Comparison of ENCODE assay signal across 17 cellular contexts in the genomic region with DNA sequence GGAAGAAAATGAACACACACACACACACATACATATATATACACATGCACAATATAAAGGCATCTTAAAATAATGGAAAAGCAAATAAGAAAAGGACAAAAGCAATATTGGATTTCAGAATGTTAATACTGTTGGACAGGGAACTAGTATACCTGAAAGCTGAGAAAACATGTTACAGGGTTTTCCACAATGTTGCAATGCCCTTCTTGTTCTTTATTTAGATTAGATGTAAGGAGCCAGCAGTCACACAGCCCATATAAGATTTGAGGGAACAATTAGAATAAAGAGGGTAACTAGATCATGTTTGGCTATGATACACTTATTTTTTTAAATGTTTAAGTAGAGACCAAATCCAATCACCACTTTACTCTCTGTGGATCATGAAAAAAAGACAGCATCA.
DNase-seq lines count a peak whose midpoint lies in the region; ATAC-seq and TF ChIP-seq lines count a peak whose summit lies in the region.
"Had no signal": no experiment of that assay in that cellular context is flagged by ENCODE, and none has a peak within 500 bp of the region (broad histone marks: within the 10 kb centered on the region; RNA-seq: fewer than 3 reads in every experiment).

No MANE protein-coding gene starts in this region.

- no peak overlapping the region for H2BK15ac ChIP-seq in IMR-90 (ENCODE audit: low read depth, low read length)

- H3K27ac Mint-ChIP-seq in activated CD4-positive, alpha-beta T cell treated with anti-CD3 and anti-CD28 coated beads, Interleukin-2, amount 10 ng/mL, durations not matched to agents 7 days and 5 days: no peak overlapping the region
- H3K27ac Mint-ChIP-seq: CD8-positive, alpha-beta T cell had no signal

- H3K27ac ChIP-seq in IMR-90 (ENCODE audit: insufficient read depth, low read length) (no peak overlapping the region), hepatocyte (peak overlapping the region; percentile 86)
- H3K27ac ChIP-seq: KMS-11, Peyer's patch had no signal

- no peaks in the 10 kb centered on the region for H3K79me2 ChIP-seq in hepatocyte

- no peak overlapping the region for H2AK5ac ChIP-seq in IMR-90 (ENCODE audit: low read depth, low read length)

- no peak for TF ChIP-seq POLR2A in IMR-90 (IDR thresholded peaks at IDR 0.05; ENCODE audit: low read depth, low read length)

- CTCF ChIA-PET in IMR-90 (lab: Yijun Ruan, JAX): interaction anchor here (1.0 to 5.8 kb wide), 4 partner anchors 35 to 271 kb away, joined by 3 to 31 read pairs (median 3); no protein-coding TSS in a partner anchor
- CTCF ChIA-PET in activated CD4-positive, alpha-beta T cell treated with anti-CD3 and anti-CD28 coated beads, Interleukin-2, amount 10 ng/mL, durations not matched to agents 7 days and 5 days (lab: Charles Lee): no interaction called here

- H3K56ac ChIP-seq in IMR-90 (ENCODE audit: extremely low read depth, insufficient read depth, low read length): no peak overlapping the region

- POLR2A ChIA-PET in IMR-90 (lab: Charles Lee; ENCODE audit: unreplicated experiment): no interaction called here
- POLR2A ChIA-PET in activated CD4-positive, alpha-beta T cell treated with anti-CD3 and anti-CD28 coated beads, Interleukin-2, amount 10 ng/mL, durations not matched to agents 7 days and 5 days (lab: Charles Lee): no interaction called here

- H3K36me3 Mint-ChIP-seq in activated CD4-positive, alpha-beta T cell treated with anti-CD3 and anti-CD28 coated beads, Interleukin-2, amount 10 ng/mL, durations not matched to agents 7 days and 5 days (ENCODE audit: low read depth): no peaks in the 10 kb centered on the region
- H3K36me3 Mint-ChIP-seq: CD8-positive, alpha-beta T cell had no signal

- no peak overlapping the region for H3K23ac ChIP-seq in IMR-90 (ENCODE audit: low read depth, low read length)

- H3K27me3 ChIP-seq in IMR-90 (ENCODE audit: control insufficient read depth, insufficient read depth, low read length): no peaks in the 10 kb centered on the region
- H3K27me3 ChIP-seq in adipocyte (replicated peaks; ENCODE audit: control insufficient read depth, insufficient read depth, low read length): peaks cover 5% of the 10 kb centered on the region
- H3K27me3 ChIP-seq in hepatocyte: no peaks in the 10 kb centered on the region
- no peaks in the 10 kb centered on the region for H3K27me3 ChIP-seq in skeletal muscle satellite cell (ENCODE audit: control insufficient read depth, insufficient read depth, low read length)
- H3K27me3 ChIP-seq: MG63, Peyer's patch had no signal

- H3K14ac ChIP-seq in IMR-90 (replicated peaks; ENCODE audit: low read depth, low read length): no peak overlapping the region

- H3K9me1 ChIP-seq in IMR-90 (ENCODE audit: insufficient read depth, low read length): peaks cover 22% of the 10 kb centered on the region

- H3K4me2 ChIP-seq in IMR-90 (ENCODE audit: low read depth, low read length) (no peak overlapping the region), hepatocyte (no peak overlapping the region), skeletal muscle satellite cell (ENCODE audit: low read length) (peak overlapping the region; percentile 63)
- H3K4me2 ChIP-seq: KMS-11 had no signal

- in situ Hi-C loops in IMR-90 (cut with MboI; ENCODE audit: low sequenced_read_pairs): no loop called here

- H3K4me3 ChIP-seq in IMR-90 (ENCODE audit: insufficient read depth, low read depth, low read length): no peak overlapping the region
- no peak overlapping the region for H3K4me3 ChIP-seq in adipocyte (ENCODE audit: low read length)
- H3K4me3 ChIP-seq in hepatocyte: no peak overlapping the region
- H3K4me3 ChIP-seq in skeletal muscle satellite cell (ENCODE audit: low read length): no peak overlapping the region
- H3K4me3 ChIP-seq: MG63, Peyer's patch had no signal

- no peaks in the 10 kb centered on the region for H3K79me1 ChIP-seq in IMR-90 (ENCODE audit: low read depth in 1 of 2, low read length in 2 of 2)

- H2AFZ ChIP-seq in IMR-90 (replicated peaks; ENCODE audit: low read length, poor library complexity) (no peak overlapping the region), hepatocyte (no peak overlapping the region)

- no peak overlapping the region for H2AK9ac ChIP-seq in IMR-90 (replicated peaks; ENCODE audit: low read depth, low read length, poor library complexity)

- H3K27me3 Mint-ChIP-seq in activated CD4-positive, alpha-beta T cell treated with anti-CD3 and anti-CD28 coated beads, Interleukin-2, amount 10 ng/mL, durations not matched to agents 7 days and 5 days: peaks cover 29% of the 10 kb centered on the region

- H3K36me3 ChIP-seq in IMR-90 (ENCODE audit: control insufficient read depth, insufficient read depth, low read length) (no peaks in the 10 kb centered on the region), adipocyte (ENCODE audit: control insufficient read depth, insufficient read depth, low read length, severe bottlenecking) (no peaks in the 10 kb centered on the region), hepatocyte (replicated peaks; ENCODE audit: insufficient read depth, low read depth) (no peaks in the 10 kb centered on the region), skeletal muscle satellite cell (ENCODE audit: insufficient read depth, low read length) (no peaks in the 10 kb centered on the region)
- H3K36me3 ChIP-seq: MG63, Peyer's patch had no signal

- no peaks in the 10 kb centered on the region for H3K9me3 ChIP-seq in IMR-90 (ENCODE audit: control insufficient read depth, insufficient read depth, low read length)
- H3K9me3 ChIP-seq in adipocyte (ENCODE audit: control insufficient read depth, low read length): no peaks in the 10 kb centered on the region
- H3K9me3 ChIP-seq in hepatocyte (ENCODE audit: low read depth): no peaks in the 10 kb centered on the region
- no peaks in the 10 kb centered on the region for H3K9me3 ChIP-seq in skeletal muscle satellite cell (replicated peaks; ENCODE audit: low read length)
- H3K9me3 ChIP-seq: MG63, Peyer's patch had no signal

- no peak overlapping the region for H4K5ac ChIP-seq in IMR-90 (ENCODE audit: low read depth, low read length)

- no peak overlapping the region for H3K4me3 Mint-ChIP-seq in activated CD4-positive, alpha-beta T cell treated with anti-CD3 and anti-CD28 coated beads, Interleukin-2, amount 10 ng/mL, durations not matched to agents 7 days and 5 days
- H3K4me3 Mint-ChIP-seq: CD8-positive, alpha-beta T cell had no signal

- ATAC-seq in IMR-90 (ENCODE audit: low read depth) (no peak), GM21423 (IDR thresholded peaks at IDR 0.05; ENCODE audit: unreplicated experiment) (no peak), HG03460 (IDR thresholded peaks at IDR 0.05; ENCODE audit: unreplicated experiment) (no peak)
- ATAC-seq: CD8-positive, alpha-beta T cell had no signal

- H3K4me1 ChIP-seq in IMR-90 (ENCODE audit: control insufficient read depth, insufficient read depth, low read length) (peaks cover 25% of the 10 kb centered on the region), adipocyte (ENCODE audit: control insufficient read depth, insufficient read depth, low read length) (peaks cover 39% of the 10 kb centered on the region), hepatocyte (ENCODE audit: insufficient read depth) (peaks cover 23% of the 10 kb centered on the region), skeletal muscle satellite cell (ENCODE audit: control insufficient read depth, insufficient read depth, low read length) (peaks cover 60% of the 10 kb centered on the region)
- H3K4me1 ChIP-seq: Peyer's patch had no signal

- H4K20me1 ChIP-seq in IMR-90 (ENCODE audit: insufficient read depth, low read length) (no peaks in the 10 kb centered on the region), hepatocyte (ENCODE audit: insufficient read depth, poor library complexity, severe bottlenecking) (no peaks in the 10 kb centered on the region)

- H4K91ac ChIP-seq in IMR-90 (ENCODE audit: insufficient read depth, low read depth, low read length): no peak overlapping the region

- TF ChIP-seq CTCF in IMR-90 (conservative IDR thresholded peaks at IDR 0.05; ENCODE audit: low read depth, low read length) (no peak), hepatocyte (IDR thresholded peaks at IDR 0.05; ENCODE audit: poor library complexity) (no peak)

- dilution Hi-C loops in IMR-90 (cut with HindIII; ENCODE audit: low sequenced_read_pairs, unreplicated experiment): no loop called here

- TF ChIP-seq RAD21 in IMR-90 (IDR thresholded peaks at IDR 0.05; ENCODE audit: low read length): no peak

- H3K9me3 Mint-ChIP-seq in activated CD4-positive, alpha-beta T cell treated with anti-CD3 and anti-CD28 coated beads, Interleukin-2, amount 10 ng/mL, durations not matched to agents 7 days and 5 days: no peaks in the 10 kb centered on the region
- H3K9me3 Mint-ChIP-seq: CD8-positive, alpha-beta T cell had no signal

- no peak overlapping the region for H2BK20ac ChIP-seq in IMR-90 (ENCODE audit: low read depth, low read length)

- no peak overlapping the region for H2BK5ac ChIP-seq in IMR-90 (ENCODE audit: low read depth, low read length, poor library complexity, severe bottlenecking)

- H3K9ac ChIP-seq in IMR-90 (ENCODE audit: low read depth, low read length) (no peak overlapping the region), adipocyte (ENCODE audit: low read length) (no peak overlapping the region), skeletal muscle satellite cell (ENCODE audit: low read depth, low read length) (peak overlapping the region; percentile 62)
- H3K9ac ChIP-seq: KMS-11 had no signal

- no TSS peak for BruUV-seq in IMR-90 (replicated peaks; lab: Mats Ljungman, UMichigan)

- H2BK120ac ChIP-seq in IMR-90 (ENCODE audit: low read depth, low read length): no peak overlapping the region

- no peak overlapping the region for H3K4ac ChIP-seq in IMR-90 (ENCODE audit: low read depth, low read length)

- peak; percentile 68 for DNase-seq in IMR-90
- DNase-seq in adipocyte (ENCODE audit: low read depth): peak; percentile 45
- no peak for DNase-seq in hepatocyte (ENCODE audit: low spot score)
- no peak for DNase-seq in activated CD4-positive, alpha-beta T cell treated with anti-CD3 and anti-CD28 coated beads, Interleukin-2, amount 10 ng/mL, durations not matched to agents 7 days and 5 days
- DNase-seq: CD8-positive, alpha-beta T cell; DND-41; H7; MG63; NCI-H1105; NCI-H1694 treated with DMSO at 0.1 percent for 48 hours; NCI-H2171; NCI-H774; Peyer's patch had no signal

- no peak overlapping the region for H3K18ac ChIP-seq in IMR-90 (ENCODE audit: low read depth, low read length)

- H4K8ac ChIP-seq in IMR-90 (ENCODE audit: low read depth in 2 of 2, low read length in 2 of 2): no peak overlapping the region

- intact Hi-C loops in IMR-90 (cut with micrococcal nuclease): no loop called here

- no peaks in the 10 kb centered on the region for H3K9me2 ChIP-seq in hepatocyte (replicated peaks; ENCODE audit: insufficient read depth)

- H3K4me1 Mint-ChIP-seq in activated CD4-positive, alpha-beta T cell treated with anti-CD3 and anti-CD28 coated beads, Interleukin-2, amount 10 ng/mL, durations not matched to agents 7 days and 5 days: no peaks in the 10 kb centered on the region

TF ChIP-seq in IMR-90, 13 proteins besides CTCF, POLR2A, EP300 and RAD21 (continues in another document):
- no peak for TF ChIP-seq RFX5 (IDR thresholded peaks at IDR 0.05; ENCODE audit: low read depth, low read length)

Comparison
In these comparisons a context has a peak if more than half of its experiments do, and no peak if none do; other contexts are left out.
1. DNase-seq: peak in IMR-90 (single experiment) and adipocyte (single experiment); none in hepatocyte (single experiment) and activated CD4-positive, alpha-beta T cell treated with anti-CD3 and anti-CD28 coated beads, Interleukin-2, amount 10 ng/mL, durations not matched to agents 7 days and 5 days (single experiment).